Comparison of ENCODE assay signal across 25 cellular contexts in genomic region chr3:6260551-6261191, GRCh38.
DNase-seq lines count a peak whose midpoint lies in the region; ATAC-seq and TF ChIP-seq lines count a peak whose summit lies in the region.
"Had no signal": no experiment of that assay in that cellular context is flagged by ENCODE, and none has a peak within 500 bp of the region (broad histone marks: within the 10 kb centered on the region; RNA-seq: fewer than 3 reads in every experiment).

No MANE protein-coding gene starts in this region.

- H3K27ac ChIP-seq in dorsolateral prefrontal cortex: no peak overlapping the region
- H3K27ac ChIP-seq: esophagus muscularis mucosa, gastrocnemius medialis, SJSA1 had no signal

- H3K27ac Mint-ChIP-seq in activated naive CD4-positive, alpha-beta T cell treated with anti-CD3 and anti-CD28 coated beads, Interleukin-2, amount 50 U/mL, for 72 hours: no peak overlapping the region
- H3K27ac Mint-ChIP-seq: activated T-helper 2 cell treated with anti-CD3 and anti-CD28 coated beads, Interferon-gamma antibody, Interleukin-2, Interleukin-4, amounts not matched to agents 10 μg/mL and 5 μg/mL and 100 μg/mL, durations not matched to agents 14 hours and 24 hours and 36 hours; brain; effector memory CD8-positive, alpha-beta T cell; stimulated activated naive CD8-positive, alpha-beta T cell treated with anti-CD3 and anti-CD28 coated beads, Interleukin-15, Interleukin-2, amounts not matched to agents 100 ng/mL and 50 ng/mL, for 24 hours; T-helper 1 cell treated with Interleukin-12 subunit alpha and Interleukin-12 subunit beta and Interleukin-4 antibody, amounts not matched to agents 30 μg/mL and 1 μg/mL, for 36 hours had no signal

- peaks cover 0 to 3% (median 0%) of the 10 kb centered on the region in 45 donors for H3K27me3 ChIP-seq in dorsolateral prefrontal cortex
- H3K27me3 ChIP-seq: esophagus muscularis mucosa, gastrocnemius medialis, SJSA1 had no signal

- no peak for DNase-seq in activated naive CD4-positive, alpha-beta T cell treated with anti-CD3 and anti-CD28 coated beads, Interleukin-2, amount 50 U/mL, for 72 hours (ENCODE audit: low spot score in 2 of 2)
- no peak for DNase-seq in NCI-H187 (lab: John Stamatoyannopoulos, UW)
- DNase-seq in activated CD8-positive, alpha-beta memory T cell treated with anti-CD3 and anti-CD28 coated beads for 24 hours: no peak
- DNase-seq in dorsolateral prefrontal cortex: no peak
- DNase-seq: activated CD4-positive, alpha-beta T cell treated with anti-CD3 and anti-CD28 coated beads for 48 hours; AML-193; DND-41; effector memory CD8-positive, alpha-beta T cell; gastrocnemius medialis; hypothalamus; KG1; NCI-H2029; NCI-H345; NCI-H82; PC-3; trophoblast cell had no signal

- intact Hi-C loops in dorsolateral prefrontal cortex (cut with DNase I): no loop called here

- H3K36me3 Mint-ChIP-seq in activated naive CD4-positive, alpha-beta T cell treated with anti-CD3 and anti-CD28 coated beads, Interleukin-2, amount 50 U/mL, for 72 hours: no peaks in the 10 kb centered on the region
- H3K36me3 Mint-ChIP-seq: brain had no signal

- no peak for TF ChIP-seq CTCF in dorsolateral prefrontal cortex (IDR thresholded peaks at IDR 0.05 in 54 of 56, conservative IDR thresholded peaks at IDR 0.05 in 2 of 56; ENCODE audit: low read depth in 1 of 56, partially characterized antibody in 56 of 56)

- H3K9me3 Mint-ChIP-seq in activated naive CD4-positive, alpha-beta T cell treated with anti-CD3 and anti-CD28 coated beads, Interleukin-2, amount 50 U/mL, for 72 hours: peaks cover 6 to 10% of the 10 kb centered on the region in 2 donors
- H3K9me3 Mint-ChIP-seq: stimulated activated naive CD8-positive, alpha-beta T cell treated with anti-CD3 and anti-CD28 coated beads, Interleukin-15, Interleukin-2, amounts not matched to agents 100 ng/mL and 50 ng/mL, for 24 hours had no signal

- H3K4me3 ChIP-seq in dorsolateral prefrontal cortex: no peak overlapping the region
- H3K4me3 ChIP-seq: esophagus muscularis mucosa, gastrocnemius medialis, SJSA1 had no signal

- ATAC-seq in GM18907 (IDR thresholded peaks at IDR 0.05; ENCODE audit: unreplicated experiment) (peak; percentile 79), GM21526 (IDR thresholded peaks at IDR 0.05; ENCODE audit: low FRiP score, unreplicated experiment) (peak; percentile 95), HG03135 (IDR thresholded peaks at IDR 0.05; ENCODE audit: unreplicated experiment) (peak; percentile 63)
- ATAC-seq in activated naive CD4-positive, alpha-beta T cell treated with anti-CD3 and anti-CD28 coated beads, Interleukin-2, amount 50 U/mL, for 72 hours: no peak
- ATAC-seq: effector memory CD8-positive, alpha-beta T cell; gastrocnemius medialis; PC-3 had no signal

Comparison
In these comparisons a context has a peak if more than half of its experiments do, and no peak if none do; other contexts are left out.
1. ATAC-seq: peak in GM18907 (single experiment), GM21526 (single experiment) and HG03135 (single experiment); none in activated naive CD4-positive, alpha-beta T cell treated with anti-CD3 and anti-CD28 coated beads, Interleukin-2, amount 50 U/mL, for 72 hours (0 of 2).